ENCODE assay signal across 16 cellular contexts in the genomic region with DNA sequence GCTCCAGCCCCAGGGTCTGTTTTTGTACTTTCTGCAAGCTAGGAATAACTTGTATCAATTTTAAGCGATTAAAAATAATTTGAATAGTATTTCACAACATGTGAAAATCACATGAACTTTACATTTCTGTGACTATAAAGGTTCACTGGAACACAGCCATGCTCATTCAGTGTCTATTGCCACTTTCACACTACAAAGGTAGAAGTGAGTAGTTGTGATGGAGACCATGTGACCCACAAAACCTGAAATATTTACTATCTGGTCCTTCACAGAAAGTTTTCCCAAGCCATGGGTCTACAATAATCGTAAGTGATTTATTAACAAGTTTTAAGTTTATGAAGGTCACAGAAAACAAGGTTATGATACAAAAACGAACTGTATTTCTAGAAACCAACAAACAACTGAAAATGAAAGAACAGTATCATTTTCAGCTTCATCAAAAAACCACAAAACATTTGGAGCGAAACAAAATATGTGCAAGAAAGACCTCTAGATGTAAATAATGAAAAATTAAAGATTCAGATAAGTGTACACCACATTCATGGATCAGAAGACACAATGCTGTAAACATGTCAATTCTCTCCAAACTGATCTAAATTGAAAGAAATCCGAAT.
DNase-seq lines count a peak whose midpoint lies in the region; ATAC-seq, FAIRE-seq and TF ChIP-seq lines count a peak whose summit lies in the region.
"Had no signal": no experiment of that assay in that cellular context is flagged by ENCODE, and none has a peak within 500 bp of the region (broad histone marks: within the 10 kb centered on the region; RNA-seq: fewer than 3 reads in every experiment).

No MANE protein-coding gene starts in this region.

- DNase-seq in GM10266 (ENCODE audit: extremely low spot score) (peak; percentile 13), GM19239 (ENCODE audit: insufficient read length, low spot score) (no peak), AML-193 (lab: John Stamatoyannopoulos, UW) (no peak), OCI-LY7 (ENCODE audit: low spot score) (no peak), HCEC 1CT (no peak), DMS153 treated with DMSO at 0.1 percent for 48 hours (lab: John Stamatoyannopoulos, UW; ENCODE audit: unreplicated experiment) (no peak)
- DNase-seq: activated CD4-positive, alpha-beta T cell treated with anti-CD3 and anti-CD28 coated beads, Interleukin-2, amount 50 U/mL, for 1 hour; central memory CD4-positive, alpha-beta T cell; erythroblast; Karpas-422; NCI-H2171 treated with DMSO at 0.1 percent for 48 hours; pancreas; PC-3 had no signal

- CTCF ChIA-PET in OCI-LY7 (lab: Charles Lee; ENCODE audit: unreplicated experiment), result no interaction called here

- ATAC-seq in HG02763 (IDR thresholded peaks at IDR 0.05; ENCODE audit: unreplicated experiment) (peak; percentile 36), HG03521 (IDR thresholded peaks at IDR 0.05; ENCODE audit: unreplicated experiment) (peak; percentile 47)
- ATAC-seq: pancreas, PC-3 had no signal

- H2AFZ ChIP-seq in OCI-LY7 (ENCODE audit: low read length), result no peak overlapping the region

- no peaks in the 10 kb centered on the region for H3K79me2 ChIP-seq in OCI-LY7 (ENCODE audit: insufficient read depth, low read depth, low read length)

- no peak for TF ChIP-seq CTCF in GM10266 (IDR thresholded peaks at IDR 0.05; ENCODE audit: control insufficient read depth, insufficient read depth, low read depth, missing control alignments)
- TF ChIP-seq CTCF in OCI-LY7 (conservative IDR thresholded peaks at IDR 0.05; ENCODE audit: low read length), result no peak

- FAIRE-seq in GM19239 (lab: Jason Lieb, UNC), result peak; percentile 87
- FAIRE-seq: pancreas had no signal

- intact Hi-C loops in OCI-LY7 (cut with micrococcal nuclease; ENCODE audit: unreplicated experiment), result loop anchor here (10.0 kb wide), 1 partner anchor 362 kb away; no protein-coding TSS in a partner anchor

- no peak overlapping the region for H3K27ac ChIP-seq in OCI-LY7 (ENCODE audit: low read depth, low read length, poor library complexity, severe bottlenecking)
- H3K27ac ChIP-seq: pancreas, vagina had no signal

- H3K4me3 ChIP-seq in OCI-LY7 (ENCODE audit: low read depth, low read length, poor library complexity, severe bottlenecking), result no peak overlapping the region
- H3K4me3 ChIP-seq: pancreas, vagina had no signal

- no peak overlapping the region for H3K4me2 ChIP-seq in OCI-LY7 (ENCODE audit: low read length)

- BruUV-seq in OCI-LY7 (replicated peaks; lab: Mats Ljungman, UMichigan), result no TSS peak

- H3K36me3 ChIP-seq in OCI-LY7 (ENCODE audit: insufficient read depth, low read length), result peaks cover 67% of the 10 kb centered on the region

- H4K20me1 ChIP-seq in OCI-LY7 (ENCODE audit: insufficient read depth, low read length), result no peaks in the 10 kb centered on the region

- H3K4me1 ChIP-seq in OCI-LY7 (ENCODE audit: insufficient read depth, low read length, poor library complexity, severe bottlenecking), result no peaks in the 10 kb centered on the region
- H3K4me1 ChIP-seq: pancreas had no signal

- no peaks in the 10 kb centered on the region for H3K9me2 ChIP-seq in OCI-LY7 (ENCODE audit: insufficient read depth, low read length)

- H3K9me3 ChIP-seq in OCI-LY7 (ENCODE audit: low read length), result no peaks in the 10 kb centered on the region
- H3K9me3 ChIP-seq: pancreas, vagina had no signal

- POLR2A ChIA-PET in OCI-LY7 (lab: Charles Lee), result interaction anchor here (0.7 kb wide), 1 partner anchor 52 kb away, joined by 3 read pairs; no protein-coding TSS in a partner anchor
